Comparison of ENCODE assay signal across 32 cellular contexts in genomic region chr9:113560621-113560915, GRCh38.
DNase-seq lines count a peak whose midpoint lies in the region; TF ChIP-seq lines count a peak whose summit lies in the region.
"Had no signal": no experiment of that assay in that cellular context is flagged by ENCODE, and none has a peak within 500 bp of the region (broad histone marks: within the 10 kb centered on the region; RNA-seq: fewer than 3 reads in every experiment).

No MANE protein-coding gene starts in this region.

- no peak overlapping the region for H3K9ac ChIP-seq in Karpas-422 (ENCODE audit: low read length)
- H3K9ac ChIP-seq: parathyroid adenoma had no signal

- H3K79me2 ChIP-seq in Karpas-422 (ENCODE audit: low read length) = no peaks in the 10 kb centered on the region
- H3K79me2 ChIP-seq: parathyroid adenoma had no signal

- no peak for DNase-seq in activated T-cell treated with anti-CD3 and anti-CD28 coated beads, Interleukin-2, amount 50 U/mL, for 24 hours
- no peak for DNase-seq in activated T-cell treated with anti-CD3 and anti-CD28 coated beads for 4 hours
- DNase-seq in CD4-positive, alpha-beta memory T cell = no peak
- no peak for DNase-seq in nephron progenitor cell
- no peak for DNase-seq in erythroblast (lab: John Stamatoyannopoulos, UW)
- DNase-seq in stimulated activated CD4-positive, alpha-beta T cell treated with anti-CD3 and anti-CD28 coated beads, Interleukin-4, amount 100 ng/mL, for 1 hour = no peak
- no peak for DNase-seq in Karpas-422
- DNase-seq: activated CD4-positive, alpha-beta T cell treated with anti-CD3 and anti-CD28 coated beads for 48 hours; anterior cingulate cortex; esophagus squamous epithelium; foreskin keratinocyte; NCI-H1092 treated with DMSO at 0.1 percent for 48 hours; NCI-H1694 treated with DMSO at 0.1 percent for 48 hours; NCI-H446; NCI-H748 treated with DMSO at 0.1 percent for 48 hours; Peyer's patch; stimulated activated CD4-positive, alpha-beta T cell treated with anti-CD3 and anti-CD28 coated beads, Interleukin-1b, Interleukin-23, amount 100 ng/mL, for 48 hours; SW 1271; T1000 had no signal

- TF ChIP-seq CTCF in brain (conservative IDR thresholded peaks at IDR 0.05) (no peak), nephron progenitor cell (IDR thresholded peaks at IDR 0.05) (no peak)

- POLR2A ChIA-PET in CD4-positive, alpha-beta memory T cell (lab: Charles Lee; ENCODE audit: partially characterized antibody) = interaction anchor here (1.2 kb wide), 2 partner anchors 18 to 44 kb away, joined by 4 to 5 read pairs; no protein-coding TSS in a partner anchor

- H2AFZ ChIP-seq in Karpas-422 (ENCODE audit: low read length) = no peak overlapping the region
- H2AFZ ChIP-seq: parathyroid adenoma had no signal

- no peaks in the 10 kb centered on the region for H4K20me1 ChIP-seq in Karpas-422 (ENCODE audit: insufficient read depth, low read depth, low read length)

- intact Hi-C loops in CD4-positive, alpha-beta memory T cell (cut with micrococcal nuclease) = no loop called here

- H3K36me3 ChIP-seq in CD4-positive, alpha-beta memory T cell (ENCODE audit: insufficient read depth, low read length) = no peaks in the 10 kb centered on the region
- H3K36me3 ChIP-seq in Karpas-422 (ENCODE audit: insufficient read depth, low read length) = no peaks in the 10 kb centered on the region
- H3K36me3 ChIP-seq: cardiac muscle cell, esophagus squamous epithelium, Peyer's patch, vagina had no signal

- no peaks in the 10 kb centered on the region for H3K27me3 Mint-ChIP-seq in activated T-cell treated with anti-CD3 and anti-CD28 coated beads, Interleukin-2, amount 50 U/mL, for 24 hours
- no peaks in the 10 kb centered on the region for H3K27me3 Mint-ChIP-seq in CD4-positive, alpha-beta memory T cell
- H3K27me3 Mint-ChIP-seq in brain (no peaks in the 10 kb centered on the region), nephron progenitor cell (ENCODE audit: low read depth, poor library complexity) (peaks cover 18% of the 10 kb centered on the region)
- H3K27me3 Mint-ChIP-seq: stimulated activated naive CD8-positive, alpha-beta T cell treated with anti-CD3 and anti-CD28 coated beads, Interleukin-15, Interleukin-2, amounts not matched to agents 100 ng/mL and 50 ng/mL, for 24 hours had no signal

- H3K27ac ChIP-seq in CD4-positive, alpha-beta memory T cell (ENCODE audit: low read depth, low read length) = no peak overlapping the region
- H3K27ac ChIP-seq in Karpas-422 (ENCODE audit: low read length) = no peak overlapping the region
- H3K27ac ChIP-seq: cardiac muscle cell, foreskin keratinocyte, parathyroid adenoma, Peyer's patch, vagina had no signal

- H3K4me1 ChIP-seq in CD4-positive, alpha-beta memory T cell (ENCODE audit: insufficient read depth, low read length) = peaks cover 17% of the 10 kb centered on the region
- peaks cover 7% of the 10 kb centered on the region for H3K4me1 ChIP-seq in Karpas-422 (ENCODE audit: low read length)
- H3K4me1 ChIP-seq: foreskin keratinocyte had no signal

- H3K9me2 ChIP-seq in Karpas-422 (replicated peaks; ENCODE audit: insufficient read depth, low read length) = no peaks in the 10 kb centered on the region

- peaks cover 2% of the 10 kb centered on the region for H3K36me3 Mint-ChIP-seq in activated T-cell treated with anti-CD3 and anti-CD28 coated beads, Interleukin-2, amount 50 U/mL, for 24 hours (ENCODE audit: low read depth)
- H3K36me3 Mint-ChIP-seq in CD4-positive, alpha-beta memory T cell = peaks cover 0 to 2% of the 10 kb centered on the region in 2 donors
- H3K36me3 Mint-ChIP-seq in brain (no peaks in the 10 kb centered on the region), nephron progenitor cell (ENCODE audit: low read depth) (no peaks in the 10 kb centered on the region)
- H3K36me3 Mint-ChIP-seq: activated naive CD4-positive, alpha-beta T cell treated with anti-CD3 and anti-CD28 coated beads, Interleukin-2, amount 50 U/mL, for 72 hours had no signal

- no peak overlapping the region for H3K4me3 Mint-ChIP-seq in activated T-cell treated with anti-CD3 and anti-CD28 coated beads, Interleukin-2, amount 50 U/mL, for 24 hours
- no peak overlapping the region for H3K4me3 Mint-ChIP-seq in CD4-positive, alpha-beta memory T cell
- H3K4me3 Mint-ChIP-seq in brain (no peak overlapping the region), nephron progenitor cell (no peak overlapping the region)
- H3K4me3 Mint-ChIP-seq: activated T-helper 1 cell treated with anti-CD3 and anti-CD28 coated beads, Interleukin-12 subunit alpha, Interleukin-12 subunit beta, Interleukin-2, Interleukin-4 antibody, amounts not matched to agents 30 ng/mL and 10 ng/mL and 1 ng/mL, durations not matched to agents 14 hours and 24 hours and 36 hours; dendritic cell treated with granulocyte-macrophage colony-stimulating factor and Interleukin-4, amounts not matched to agents 40 ng/mL and 50 ng/mL, for 4 days; endodermal cell; stimulated activated naive CD8-positive, alpha-beta T cell treated with anti-CD3 and anti-CD28 coated beads, Interleukin-15, Interleukin-2, amounts not matched to agents 100 ng/mL and 50 ng/mL, for 24 hours had no signal

- no peak overlapping the region for H3K4me3 ChIP-seq in CD4-positive, alpha-beta memory T cell (ENCODE audit: low read length in 2 of 2)
- no peak overlapping the region for H3K4me3 ChIP-seq in Karpas-422 (ENCODE audit: low read length)
- H3K4me3 ChIP-seq: cardiac muscle cell, esophagus squamous epithelium, GM12878, lung, mucosa of descending colon, Peyer's patch, smooth muscle cell, vagina had no signal

- no peaks in the 10 kb centered on the region for H3K9me3 Mint-ChIP-seq in activated T-cell treated with anti-CD3 and anti-CD28 coated beads, Interleukin-2, amount 50 U/mL, for 24 hours
- no peaks in the 10 kb centered on the region for H3K9me3 Mint-ChIP-seq in CD4-positive, alpha-beta memory T cell
- H3K9me3 Mint-ChIP-seq in brain (no peaks in the 10 kb centered on the region), nephron progenitor cell (no peaks in the 10 kb centered on the region)
- H3K9me3 Mint-ChIP-seq: activated naive CD4-positive, alpha-beta T cell treated with anti-CD3 and anti-CD28 coated beads, Interleukin-2, amount 50 U/mL, for 72 hours; activated T-helper 1 cell treated with anti-CD3 and anti-CD28 coated beads, Interleukin-12 subunit alpha, Interleukin-12 subunit beta, Interleukin-2, Interleukin-4 antibody, amounts not matched to agents 30 ng/mL and 10 ng/mL and 1 ng/mL, durations not matched to agents 14 hours and 24 hours and 36 hours; dendritic cell treated with granulocyte-macrophage colony-stimulating factor and Interleukin-4, amounts not matched to agents 40 ng/mL and 50 ng/mL, for 4 days; endodermal cell; stimulated activated naive CD8-positive, alpha-beta T cell treated with anti-CD3 and anti-CD28 coated beads, Interleukin-15, Interleukin-2, amounts not matched to agents 100 ng/mL and 50 ng/mL, for 24 hours had no signal

- no peaks in the 10 kb centered on the region for H3K27me3 ChIP-seq in CD4-positive, alpha-beta memory T cell (ENCODE audit: insufficient read depth, low read length)
- H3K27me3 ChIP-seq in Karpas-422 (ENCODE audit: low read length) = no peaks in the 10 kb centered on the region
- H3K27me3 ChIP-seq: cardiac muscle cell, esophagus squamous epithelium, foreskin keratinocyte, Peyer's patch, vagina had no signal

- no peak overlapping the region for H3K4me2 ChIP-seq in Karpas-422 (ENCODE audit: low read depth, low read length, poor library complexity, severe bottlenecking)
- H3K4me2 ChIP-seq: smooth muscle cell had no signal

- TF ChIP-seq POLR2A in erythroblast (IDR thresholded peaks at IDR 0.05; ENCODE audit: low read length) = no peak

- H3K4me1 Mint-ChIP-seq in activated T-cell treated with anti-CD3 and anti-CD28 coated beads, Interleukin-2, amount 50 U/mL, for 24 hours (ENCODE audit: low read depth) = peaks cover 41% of the 10 kb centered on the region
- H3K4me1 Mint-ChIP-seq in CD4-positive, alpha-beta memory T cell = peaks cover 11 to 43% (median 31%) of the 10 kb centered on the region in 4 donors
- H3K4me1 Mint-ChIP-seq in brain = peaks cover 35% of the 10 kb centered on the region
- peaks cover 22% of the 10 kb centered on the region for H3K4me1 Mint-ChIP-seq in nephron progenitor cell

- CTCF ChIA-PET in CD4-positive, alpha-beta memory T cell (lab: Charles Lee; ENCODE audit: partially characterized antibody) = interaction anchor here (1.6 to 3.1 kb wide), 3 partner anchors 19 to 115 kb away, joined by 3 to 13 read pairs (median 4); no protein-coding TSS in a partner anchor

- no peaks in the 10 kb centered on the region for H3K9me3 ChIP-seq in CD4-positive, alpha-beta memory T cell (ENCODE audit: control insufficient read depth in 1 of 2, low read length in 2 of 2)
- H3K9me3 ChIP-seq in Karpas-422 (ENCODE audit: low read length) = no peaks in the 10 kb centered on the region
- H3K9me3 ChIP-seq: esophagus squamous epithelium, mucosa of descending colon, Peyer's patch, vagina had no signal

- peak overlapping the region; percentile 37 for H3K27ac Mint-ChIP-seq in activated T-cell treated with anti-CD3 and anti-CD28 coated beads, Interleukin-2, amount 50 U/mL, for 24 hours
- H3K27ac Mint-ChIP-seq in CD4-positive, alpha-beta memory T cell = peak overlapping the region; percentile 51 to 89 (median 73)
- H3K27ac Mint-ChIP-seq in brain = peak overlapping the region in 3 of 5 experiments; percentile 38 to 66 (median 59)
- H3K27ac Mint-ChIP-seq in nephron progenitor cell = peak overlapping the region; percentile 39
- H3K27ac Mint-ChIP-seq: activated T-helper 1 cell treated with anti-CD3 and anti-CD28 coated beads, Interleukin-12 subunit alpha, Interleukin-12 subunit beta, Interleukin-2, Interleukin-4 antibody, amounts not matched to agents 30 ng/mL and 10 ng/mL and 1 ng/mL, durations not matched to agents 14 hours and 24 hours and 36 hours; dendritic cell treated with granulocyte-macrophage colony-stimulating factor and Interleukin-4, amounts not matched to agents 40 ng/mL and 50 ng/mL, for 4 days; endodermal cell had no signal
